Comparison of ENCODE assay signal across 24 cellular contexts in the genomic region with DNA sequence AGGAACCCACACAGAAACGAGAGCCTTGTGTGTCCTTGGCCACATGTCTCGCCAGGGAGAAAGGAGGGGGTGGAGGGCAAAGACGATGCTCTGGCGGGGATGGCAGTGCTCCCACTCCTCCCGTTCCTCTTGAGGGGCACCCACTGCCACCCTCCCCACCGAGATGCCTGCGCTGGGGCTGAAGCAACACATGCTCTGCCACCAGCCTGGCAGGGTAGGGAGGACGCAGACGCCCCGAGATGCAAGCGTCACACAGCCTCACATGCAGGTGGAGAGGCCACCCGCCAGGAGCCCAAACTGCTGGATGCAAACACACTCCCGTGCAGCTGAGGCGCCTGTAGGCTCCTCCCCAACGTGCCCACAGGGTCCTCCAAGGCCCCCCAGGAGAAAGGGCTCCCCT. TPM values are rescaled to one million over a fixed set of nuclear protein-coding genes. Genes with fewer than 3 reads are reported as not detected.
DNase-seq lines count a peak whose midpoint lies in the region; ATAC-seq and TF ChIP-seq lines count a peak whose summit lies in the region.
"Had no signal": no experiment of that assay in that cellular context is flagged by ENCODE, and none has a peak within 500 bp of the region (broad histone marks: within the 10 kb centered on the region; RNA-seq: fewer than 3 reads in every experiment).

No MANE protein-coding gene starts in this region.

- peak; percentile 37 for DNase-seq in GM23338 (ENCODE audit: low spot score)
- DNase-seq in WTC11 (ENCODE audit: low spot score): peak; percentile 41
- no peak for DNase-seq in mesothelial cell of epicardium (ENCODE audit: low spot score in 2 of 2, unreplicated experiment in 2 of 2)
- no peak for DNase-seq in NCI-H1694 treated with DMSO at 0.1 percent for 48 hours (lab: John Stamatoyannopoulos, UW)
- DNase-seq in amniotic stem cell (lab: John Stamatoyannopoulos, UW): no peak
- DNase-seq in mesenteric fat pad (ENCODE audit: low spot score): no peak
- DNase-seq: activated CD4-positive, alpha-beta memory T cell treated with anti-CD3 and anti-CD28 coated beads, Interleukin-2, amount 10 ng/mL, durations not matched to agents 7 days and 5 days; activated T-cell treated with anti-CD3 and anti-CD28 coated beads, Interleukin-2, amount 50 U/mL, for 48 hours; DND-41; foreskin fibroblast; HFFc6; hippocampal formation; NCI-H1105 treated with DMSO at 0.1 percent for 48 hours; NCI-H2107; NCI-H524 treated with DMSO at 0.1 percent for 48 hours; SHP77 treated with DMSO at 0.1 percent for 48 hours; WERI-Rb-1 had no signal

- no peak for TF ChIP-seq CTCF in GM23338 (conservative IDR thresholded peaks at IDR 0.05; ENCODE audit: low read depth in 2 of 2)
- no peak for TF ChIP-seq CTCF in WTC11 (IDR thresholded peaks at IDR 0.05)
- TF ChIP-seq CTCF in mesothelial cell of epicardium (IDR thresholded peaks at IDR 0.05; ENCODE audit: unreplicated experiment): no peak

- H3K4me1 Mint-ChIP-seq in GM23338 (peaks cover 48% of the 10 kb centered on the region), WTC11 (peaks cover 52% of the 10 kb centered on the region), mesothelial cell of epicardium (peaks cover 18% of the 10 kb centered on the region)

- H3K36me3 Mint-ChIP-seq in GM23338 (ENCODE audit: low read depth): peaks cover 1% of the 10 kb centered on the region; the same call in 2 of the 3 replicates
- H3K36me3 Mint-ChIP-seq in WTC11: 0 out of 2 replicates have a peak, but pooled peaks cover 2% of the 10 kb centered on the region
- peaks cover 2% of the 10 kb centered on the region for H3K36me3 Mint-ChIP-seq in mesothelial cell of epicardium

- peaks cover 22% of the 10 kb centered on the region for H3K27me3 Mint-ChIP-seq in GM23338 (ENCODE audit: insufficient read depth, low read depth, poor library complexity)
- peaks cover 5% of the 10 kb centered on the region for H3K27me3 Mint-ChIP-seq in WTC11 (ENCODE audit: low read depth)
- no peaks in the 10 kb centered on the region for H3K27me3 Mint-ChIP-seq in mesothelial cell of epicardium (ENCODE audit: low read depth)

- H3K4me1 ChIP-seq in BLaER1: peaks cover 55% of the 10 kb centered on the region
- H3K4me1 ChIP-seq in GM23338 (ENCODE audit: insufficient read depth): peaks cover 14% of the 10 kb centered on the region; the same call in 1 of the 2 replicates

- H4K20me1 ChIP-seq in BLaER1: peaks cover 74% of the 10 kb centered on the region
- H4K20me1 ChIP-seq in GM23338 (replicated peaks; ENCODE audit: insufficient read depth): peaks cover 7% of the 10 kb centered on the region

- H3K27ac Mint-ChIP-seq in GM23338 (no peak overlapping the region), WTC11 (peak overlapping the region; percentile 78), mesothelial cell of epicardium (peak overlapping the region; percentile 39)
- H3K27ac Mint-ChIP-seq: activated CD4-positive, alpha-beta memory T cell treated with anti-CD3 and anti-CD28 coated beads, Interleukin-2, amount 10 ng/mL, durations not matched to agents 7 days and 5 days; activated naive CD4-positive, alpha-beta T cell treated with anti-CD3 and anti-CD28 coated beads, Interleukin-2, amount 50 U/mL, for 72 hours; dendritic cell treated with granulocyte-macrophage colony-stimulating factor and Interleukin-4, amounts not matched to agents 40 ng/mL and 50 ng/mL, for 4 days; HFFc6; memory B cell had no signal

- CTCF ChIA-PET in WTC11 (lab: Charles Lee): interaction anchor here (3.3 kb wide), 1 partner anchor 145 kb away, joined by 9 read pairs; no protein-coding TSS in a partner anchor

- H3K4me2 ChIP-seq in BLaER1 (peak overlapping the region; percentile 90), GM23338 (peak overlapping the region; percentile 90)

- H3K4me3 ChIP-seq in BLaER1 (no peak overlapping the region), GM23338 (no peak overlapping the region)

- ATAC-seq in GM23338 (peak; percentile 1; the same call in 1 of the 3 replicates), WTC11 (no peak), HG03469 (IDR thresholded peaks at IDR 0.05; ENCODE audit: unreplicated experiment) (no peak)
- ATAC-seq: activated naive CD4-positive, alpha-beta T cell treated with anti-CD3 and anti-CD28 coated beads, Interleukin-2, amount 50 U/mL, for 72 hours; CD8-positive, alpha-beta T cell had no signal

- H3K79me2 ChIP-seq in GM23338 (replicated peaks; ENCODE audit: insufficient read depth): peaks cover 69% of the 10 kb centered on the region

- H3K9me2 ChIP-seq in GM23338 (ENCODE audit: insufficient read depth): no peaks in the 10 kb centered on the region

- peaks cover 4% of the 10 kb centered on the region; the same call in 2 of the 3 replicates for H3K9me3 Mint-ChIP-seq in GM23338
- no peaks in the 10 kb centered on the region for H3K9me3 Mint-ChIP-seq in WTC11
- H3K9me3 Mint-ChIP-seq in mesothelial cell of epicardium: peaks cover 3% of the 10 kb centered on the region
- H3K9me3 Mint-ChIP-seq: activated CD4-positive, alpha-beta memory T cell treated with anti-CD3 and anti-CD28 coated beads, Interleukin-2, amount 10 ng/mL, durations not matched to agents 7 days and 5 days; activated naive CD4-positive, alpha-beta T cell treated with anti-CD3 and anti-CD28 coated beads, Interleukin-2, amount 50 U/mL, for 72 hours; CD8-positive, alpha-beta T cell; dendritic cell treated with granulocyte-macrophage colony-stimulating factor and Interleukin-4, amounts not matched to agents 40 ng/mL and 50 ng/mL, for 4 days; HFFc6 had no signal

- POLR2A ChIA-PET in WTC11 (lab: Charles Lee): no interaction called here

- no peak overlapping the region for H3K9ac ChIP-seq in BLaER1

- H2AFZ ChIP-seq in GM23338: no peak overlapping the region

- H3K4me3 Mint-ChIP-seq in GM23338 (peak overlapping the region; percentile 91), WTC11 (peak overlapping the region; percentile 91), mesothelial cell of epicardium (peak overlapping the region; percentile 84)
- H3K4me3 Mint-ChIP-seq: activated CD4-positive, alpha-beta memory T cell treated with anti-CD3 and anti-CD28 coated beads, Interleukin-2, amount 10 ng/mL, durations not matched to agents 7 days and 5 days; dendritic cell treated with granulocyte-macrophage colony-stimulating factor and Interleukin-4, amounts not matched to agents 40 ng/mL and 50 ng/mL, for 4 days; HFFc6 had no signal

- H3K27me3 ChIP-seq in BLaER1: peaks cover 30% of the 10 kb centered on the region
- H3K27me3 ChIP-seq in GM23338 (ENCODE audit: insufficient read depth): peaks cover 2% of the 10 kb centered on the region

- H3F3A ChIP-seq in GM23338 (replicated peaks; ENCODE audit: low read depth): no peaks in the 10 kb centered on the region

- no peaks in the 10 kb centered on the region for H3K9me3 ChIP-seq in BLaER1

- H3K36me3 ChIP-seq in BLaER1: no peaks in the 10 kb centered on the region
- no peaks in the 10 kb centered on the region for H3K36me3 ChIP-seq in GM23338 (ENCODE audit: insufficient read depth)
- H3K36me3 ChIP-seq: WERI-Rb-1 had no signal

- no peak overlapping the region for H3K27ac ChIP-seq in BLaER1
- H3K27ac ChIP-seq in GM23338 (ENCODE audit: low read depth): no peak overlapping the region
- H3K27ac ChIP-seq: epithelial cell of prostate, WERI-Rb-1 had no signal

TF ChIP-seq in WTC11, 78 proteins besides CTCF, POLR2A, EP300 and RAD21:
- TF ChIP-seq ZNF263 (CRISPR knock-in tag; IDR thresholded peaks at IDR 0.05; ENCODE audit: low read depth) (peak; percentile 67; the same call in 1 of the 2 replicates), NFE2L1 (CRISPR knock-in tag; IDR thresholded peaks at IDR 0.05) (no peak)
TF ChIP-seq in WTC11: peak in this region for 1.

RNA-seq across cellular contexts. Expression of gene ADGRL1, which starts 2.7 kb away (rescaled TPM):
- total RNA-seq in GM23338 (2014; rRNA removed; shearing (Covaris generic)): 84.0 and 100 TPM in 2 replicates
- polyA plus RNA-seq in GM23338 (2016; fragmentation: Nextera tagmentation; extraction: Ambion mirVana): 20.6 and 21.8 TPM in 2 replicates
- total RNA-seq in WTC11 (2021): 128 to 140 TPM (median 140 TPM) in 3 replicates
- 97.9 to 106 TPM (median 102 TPM) in 3 replicates for total RNA-seq in mesothelial cell of epicardium
- total RNA-seq in mesenteric fat pad: 27.1 TPM

Comparison
In these comparisons a context has a peak if more than half of its experiments do, and no peak if none do; other contexts are left out.
1. DNase-seq: peak in GM23338 (single experiment) and WTC11 (single experiment); none in mesothelial cell of epicardium (0 of 2), NCI-H1694 treated with DMSO at 0.1 percent for 48 hours (single experiment), amniotic stem cell (single experiment) and mesenteric fat pad (single experiment).
2. Peak in every context shown above with its lines, with median percentiles within 50 percentile points of each other: H3K4me3 Mint-ChIP-seq.